1 cellular context compared by ENCODE assay signal in genomic region chr20:31603822-31604566, GRCh38.
TF ChIP-seq lines count a peak whose summit lies in the region.

No MANE protein-coding gene starts in this region.

TF ChIP-seq in HepG2, 621 proteins besides CTCF, POLR2A, EP300 and RAD21 (continued from another document and continues in another):
- TF ChIP-seq BCLAF1 (IDR thresholded peaks at IDR 0.05) (no peak), ARNTL (CRISPR knock-in tag; IDR thresholded peaks at IDR 0.05) (peak; percentile 96), ZNF670 (CRISPR knock-in tag; IDR thresholded peaks at IDR 0.05; ENCODE audit: borderline replicate concordance) (no peak; the same call in 1 of the 2 replicates), CCDC6 (CRISPR knock-in tag; IDR thresholded peaks at IDR 0.05) (peak; percentile 97), GATAD1 (CRISPR knock-in tag; IDR thresholded peaks at IDR 0.05) (peak; percentile 60), ZNF552 (CRISPR knock-in tag; IDR thresholded peaks at IDR 0.05; ENCODE audit: borderline replicate concordance) (peak; percentile 72; the same call in 1 of the 2 replicates), ZFP90 (CRISPR knock-in tag; IDR thresholded peaks at IDR 0.05; ENCODE audit: borderline replicate concordance) (peak; percentile 96), TBX3 (IDR thresholded peaks at IDR 0.05; ENCODE audit: borderline replicate concordance) (peak; percentile 94; the same call in 1 of the 2 replicates), ZNF800 (CRISPR knock-in tag; IDR thresholded peaks at IDR 0.05) (no peak), SNAI1 (CRISPR knock-in tag; IDR thresholded peaks at IDR 0.05; ENCODE audit: borderline replicate concordance) (peak; percentile 71; the same call in 1 of the 2 replicates), ETV5 (CRISPR knock-in tag; IDR thresholded peaks at IDR 0.05; ENCODE audit: borderline replicate concordance) (peak; percentile 94), ZNF766 (CRISPR knock-in tag; IDR thresholded peaks at IDR 0.05; ENCODE audit: borderline replicate concordance) (peak; percentile 96), ZNF550 (CRISPR knock-in tag; IDR thresholded peaks at IDR 0.05; ENCODE audit: borderline replicate concordance) (no peak), ARID3A (IDR thresholded peaks at IDR 0.05; ENCODE audit: low read depth, low read length) (peak; percentile 50; the same call in 1 of the 2 replicates), HIVEP1 (CRISPR knock-in tag; IDR thresholded peaks at IDR 0.05) (peak; percentile 98), PPARG (CRISPR knock-in tag; conservative IDR thresholded peaks at IDR 0.05) (peak; percentile 96), KAT2B (IDR thresholded peaks at IDR 0.05; ENCODE audit: borderline replicate concordance, low read depth, low read length) (no peak), SOX5 (CRISPR knock-in tag; IDR thresholded peaks at IDR 0.05; ENCODE audit: borderline replicate concordance) (peak; percentile 91), ZNF382 (CRISPR knock-in tag; IDR thresholded peaks at IDR 0.05; ENCODE audit: borderline replicate concordance) (no peak), NR0B2 (CRISPR knock-in tag; IDR thresholded peaks at IDR 0.05) (peak; percentile 79; the same call in 1 of the 2 replicates), ZNF3 (CRISPR knock-in tag; IDR thresholded peaks at IDR 0.05) (no peak), ZFAT (CRISPR knock-in tag; conservative IDR thresholded peaks at IDR 0.05) (no peak), ZNF33B (CRISPR knock-in tag; IDR thresholded peaks at IDR 0.05) (no peak), ZZZ3 (CRISPR knock-in tag; IDR thresholded peaks at IDR 0.05; ENCODE audit: borderline replicate concordance) (peak; percentile 98), SAFB2 (CRISPR knock-in tag; IDR thresholded peaks at IDR 0.05; ENCODE audit: borderline replicate concordance, low read depth) (0 out of 2 replicates have a peak, but pooled peaks have one; percentile 11), ZNF839 (CRISPR knock-in tag; IDR thresholded peaks at IDR 0.05; ENCODE audit: borderline replicate concordance) (peak; percentile 89; the same call in 1 of the 2 replicates), ZNF333 (CRISPR knock-in tag; IDR thresholded peaks at IDR 0.05; ENCODE audit: borderline replicate concordance) (peak; percentile 72; the same call in 1 of the 2 replicates), RARA (CRISPR knock-in tag; IDR thresholded peaks at IDR 0.05) (peak; percentile 95), STAG1 (CRISPR knock-in tag; IDR thresholded peaks at IDR 0.05) (peak; percentile 55), ZNF83 (CRISPR knock-in tag; IDR thresholded peaks at IDR 0.05; ENCODE audit: borderline replicate concordance) (peak; percentile 65; the same call in 1 of the 2 replicates), MAZ (IDR thresholded peaks at IDR 0.05; ENCODE audit: borderline replicate concordance, low read depth, low read length) (peak; percentile 87), MAZ (CRISPR knock-in tag; IDR thresholded peaks at IDR 0.05; ENCODE audit: low read depth) (peak; percentile 93), DNMT1 (CRISPR knock-in tag; IDR thresholded peaks at IDR 0.05) (peak; percentile 93), LRRFIP1 (CRISPR knock-in tag; conservative IDR thresholded peaks at IDR 0.05) (no peak), XRCC5 (optimal IDR thresholded peaks at IDR 0.05; ENCODE audit: low read length) (peak; percentile 97), CREM (IDR thresholded peaks at IDR 0.05) (peak; percentile 98), CREM (CRISPR knock-in tag; IDR thresholded peaks at IDR 0.05) (peak; percentile 79), ZFP62 (CRISPR knock-in tag; IDR thresholded peaks at IDR 0.05) (no peak), ZNF7 (CRISPR knock-in tag; IDR thresholded peaks at IDR 0.05) (0 out of 2 replicates have a peak, but pooled peaks have one; percentile 2), SMAD9 (CRISPR knock-in tag; IDR thresholded peaks at IDR 0.05) (no peak), ZBTB44 (CRISPR knock-in tag; IDR thresholded peaks at IDR 0.05) (no peak), CHD2 (IDR thresholded peaks at IDR 0.05; ENCODE audit: low read depth, low read length) (peak; percentile 45; the same call in 1 of the 2 replicates), ADNP (CRISPR knock-in tag; IDR thresholded peaks at IDR 0.05) (peak; percentile 88), ZKSCAN1 (IDR thresholded peaks at IDR 0.05; ENCODE audit: low read length) (no peak), ZUFSP (CRISPR knock-in tag; IDR thresholded peaks at IDR 0.05; ENCODE audit: borderline replicate concordance) (no peak), ZNF772 (CRISPR knock-in tag; IDR thresholded peaks at IDR 0.05) (peak; percentile 97), CERS6 (CRISPR knock-in tag; IDR thresholded peaks at IDR 0.05) (no peak), REPIN1 (CRISPR knock-in tag; IDR thresholded peaks at IDR 0.05; ENCODE audit: borderline replicate concordance, low read depth) (peak; percentile 92), KDM1A (CRISPR knock-in tag; IDR thresholded peaks at IDR 0.05) (0 out of 2 replicates have a peak, but pooled peaks have one; percentile 64), CENPX (CRISPR knock-in tag; IDR thresholded peaks at IDR 0.05) (no peak), ZFP36L1 (CRISPR knock-in tag; IDR thresholded peaks at IDR 0.05) (peak; percentile 66; the same call in 1 of the 2 replicates), ZNF747 (CRISPR knock-in tag; IDR thresholded peaks at IDR 0.05; ENCODE audit: borderline replicate concordance) (peak; percentile 99), DR1 (CRISPR knock-in tag; IDR thresholded peaks at IDR 0.05) (peak; percentile 74)
